17 cellular contexts compared by ENCODE assay signal in the genomic region with DNA sequence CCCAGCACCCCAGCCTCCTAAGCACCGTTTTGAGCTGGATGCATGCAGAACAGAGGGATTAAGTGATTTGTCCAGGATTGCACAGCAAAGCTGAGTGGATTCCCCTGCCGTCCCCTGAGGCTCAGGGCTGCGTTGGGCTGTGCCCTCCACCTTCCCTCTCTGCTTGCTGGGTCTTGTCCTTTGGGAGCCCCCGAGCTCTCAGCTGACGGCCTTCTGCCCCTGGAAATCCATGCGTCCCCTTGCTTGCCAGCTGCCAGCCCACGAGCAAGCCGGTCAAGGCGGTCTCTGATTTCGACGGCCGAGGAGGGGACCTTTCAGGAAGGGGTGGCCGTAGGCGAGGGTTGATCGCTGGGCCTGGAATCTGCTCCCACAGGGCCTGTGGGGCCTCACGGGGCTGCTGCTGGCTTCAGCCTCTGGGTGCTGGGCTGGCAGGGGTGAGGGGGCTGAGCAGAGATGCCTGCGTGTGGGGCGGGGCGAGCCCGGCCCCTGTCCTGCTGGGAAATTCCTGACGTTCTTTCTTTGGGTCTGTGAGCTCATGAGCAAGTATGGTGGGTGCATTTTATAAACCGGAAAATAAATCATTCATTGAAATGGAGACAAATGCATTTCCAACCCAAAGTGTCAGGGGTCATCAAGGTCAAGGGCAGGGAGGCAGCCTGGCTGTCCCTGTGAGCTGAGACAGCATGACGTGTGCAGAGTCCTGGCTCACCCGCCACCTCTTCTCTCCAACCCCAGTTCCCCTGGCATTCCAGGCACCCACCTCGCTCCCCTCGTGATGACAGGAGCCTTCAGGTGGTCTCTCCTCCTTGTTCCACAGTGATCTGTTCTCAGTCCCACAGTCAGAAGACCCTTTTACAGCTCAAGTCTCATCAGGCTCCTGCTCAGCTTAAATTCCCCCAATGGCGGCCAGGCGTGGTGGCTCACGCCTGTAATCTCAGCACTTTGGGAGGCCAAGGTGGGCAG. TPM values are rescaled to one million over a fixed set of nuclear protein-coding genes. Genes with fewer than 3 reads are reported as not detected.
"Had no signal": no experiment of that assay in that cellular context is flagged by ENCODE, and none has a peak within 500 bp of the region (broad histone marks: within the 10 kb centered on the region; RNA-seq: fewer than 3 reads in every experiment).

No MANE protein-coding gene starts in this region.

- H3K4me3 Mint-ChIP-seq: activated naive CD4-positive, alpha-beta T cell treated with anti-CD3 and anti-CD28 coated beads, Interleukin-2, amount 10 ng/mL, durations not matched to agents 7 days and 5 days; naive thymus-derived CD8-positive, alpha-beta T cell; T-helper 2 cell treated with Interferon-gamma antibody and Interleukin-4, amounts not matched to agents 5 μg/mL and 100 μg/mL, for 36 hours had no signal

- DNase-seq: activated naive CD4-positive, alpha-beta T cell treated with anti-CD3 and anti-CD28 coated beads, Interleukin-2, amount 10 ng/mL, durations not matched to agents 7 days and 5 days; body of pancreas; foreskin fibroblast; heart left ventricle; naive thymus-derived CD8-positive, alpha-beta T cell; nucleus accumbens; psoas muscle; SW 1271; thyroid gland had no signal

- H3K27ac Mint-ChIP-seq: activated naive CD4-positive, alpha-beta T cell treated with anti-CD3 and anti-CD28 coated beads, Interleukin-2, amount 10 ng/mL, durations not matched to agents 7 days and 5 days; activated T-helper 2 cell treated with anti-CD3 and anti-CD28 coated beads, Interferon-gamma antibody, Interleukin-2, Interleukin-4, amounts not matched to agents 10 μg/mL and 5 μg/mL and 100 μg/mL, durations not matched to agents 14 hours and 24 hours and 36 hours; naive thymus-derived CD8-positive, alpha-beta T cell; T-helper 2 cell treated with Interferon-gamma antibody and Interleukin-4, amounts not matched to agents 5 μg/mL and 100 μg/mL, for 36 hours had no signal

- H3K4me1 ChIP-seq: body of pancreas, esophagus muscularis mucosa, heart left ventricle, psoas muscle, thyroid gland had no signal

- H3K9me3 ChIP-seq: body of pancreas, esophagus muscularis mucosa, heart left ventricle, psoas muscle, thyroid gland had no signal

- H3K27ac ChIP-seq: body of pancreas, esophagus muscularis mucosa, heart left ventricle, psoas muscle, thyroid gland had no signal

- H3K36me3 ChIP-seq: esophagus muscularis mucosa, heart left ventricle, thyroid gland had no signal

- H3K9me3 Mint-ChIP-seq: activated naive CD4-positive, alpha-beta T cell treated with anti-CD3 and anti-CD28 coated beads, Interleukin-2, amount 10 ng/mL, durations not matched to agents 7 days and 5 days; activated T-helper 2 cell treated with anti-CD3 and anti-CD28 coated beads, Interferon-gamma antibody, Interleukin-2, Interleukin-4, amounts not matched to agents 10 μg/mL and 5 μg/mL and 100 μg/mL, durations not matched to agents 14 hours and 24 hours and 36 hours; T-helper 2 cell treated with Interferon-gamma antibody and Interleukin-4, amounts not matched to agents 5 μg/mL and 100 μg/mL, for 36 hours had no signal

- H3K27me3 ChIP-seq: body of pancreas, thyroid gland had no signal

- H3K4me1 Mint-ChIP-seq: activated naive CD4-positive, alpha-beta T cell treated with anti-CD3 and anti-CD28 coated beads, Interleukin-2, amount 10 ng/mL, durations not matched to agents 7 days and 5 days had no signal

- H3K36me3 Mint-ChIP-seq: activated naive CD4-positive, alpha-beta T cell treated with anti-CD3 and anti-CD28 coated beads, Interleukin-2, amount 10 ng/mL, durations not matched to agents 7 days and 5 days; naive thymus-derived CD8-positive, alpha-beta T cell had no signal

- H3K4me3 ChIP-seq: body of pancreas, esophagus muscularis mucosa, heart left ventricle, psoas muscle, thyroid gland had no signal

- ATAC-seq: body of pancreas; heart left ventricle; naive thymus-derived CD8-positive, alpha-beta T cell; psoas muscle had no signal

RNA-seq across cellular contexts. Expression of a gene that starts 28.1 kb away (rescaled TPM):
- total RNA-seq: activated T-helper 2 cell treated with anti-CD3 and anti-CD28 coated beads, Interferon-gamma antibody, Interleukin-2, Interleukin-4, amounts not matched to agents 10 μg/mL and 5 μg/mL and 100 μg/mL, durations not matched to agents 14 hours and 24 hours and 36 hours; body of pancreas; dermis microvascular lymphatic vessel endothelial cell; esophagus muscularis mucosa; heart left ventricle; kidney epithelial cell; lower leg skin; naive thymus-derived CD8-positive, alpha-beta T cell; psoas muscle; thyroid gland had no signal
- polyA plus RNA-seq: adipose tissue; heart left ventricle; naive thymus-derived CD8-positive, alpha-beta T cell; psoas muscle had no signal

RNA-seq across cellular contexts. Expression of a gene that starts 43.2 kb away (rescaled TPM):
- total RNA-seq: activated T-helper 2 cell treated with anti-CD3 and anti-CD28 coated beads, Interferon-gamma antibody, Interleukin-2, Interleukin-4, amounts not matched to agents 10 μg/mL and 5 μg/mL and 100 μg/mL, durations not matched to agents 14 hours and 24 hours and 36 hours; body of pancreas; dermis microvascular lymphatic vessel endothelial cell; esophagus muscularis mucosa; heart left ventricle; kidney epithelial cell; lower leg skin; naive thymus-derived CD8-positive, alpha-beta T cell; psoas muscle; skeletal muscle tissue; thyroid gland had no signal
- polyA plus RNA-seq: adipose tissue; heart left ventricle; naive thymus-derived CD8-positive, alpha-beta T cell; psoas muscle had no signal
